Comparison of ENCODE assay signal across 25 cellular contexts in genomic region chr5:53948598-53948997, GRCh38.
"Had no signal": no experiment of that assay in that cellular context is flagged by ENCODE, and none has a peak within 500 bp of the region (broad histone marks: within the 10 kb centered on the region; RNA-seq: fewer than 3 reads in every experiment).

No MANE protein-coding gene starts in this region.

- H3K36me3 ChIP-seq: esophagus squamous epithelium, left lung, right atrium auricular region, sigmoid colon, stomach, thyroid gland, vagina had no signal

- H3K4me3 ChIP-seq: esophagus squamous epithelium, heart right ventricle, left lung, mucosa of descending colon, right atrium auricular region, sigmoid colon, stomach, thyroid gland, vagina had no signal

- H3K27ac ChIP-seq: esophagus squamous epithelium, heart right ventricle, left lung, parathyroid adenoma, right atrium auricular region, sigmoid colon, stomach, vagina had no signal

- H3K4me1 ChIP-seq: esophagus squamous epithelium, left lung, parathyroid adenoma, right atrium auricular region, stomach had no signal

- H3K9me3 ChIP-seq: esophagus squamous epithelium, heart right ventricle, left lung, mucosa of descending colon, right atrium auricular region, sigmoid colon, stomach, thyroid gland, vagina had no signal

- DNase-seq: dermis blood vessel endothelial cell; effector memory CD4-positive, alpha-beta T cell; esophagus squamous epithelium; glutamatergic neuron; heart right ventricle; hippocampal formation; left cardiac atrium; left lung; mesenchymal stem cell; mucosa of descending colon; naive B cell; sigmoid colon; stimulated activated CD4-positive, alpha-beta T cell treated with anti-CD3 and anti-CD28 coated beads, Interleukin-2, amount 100 ng/mL, for 24 hours; stimulated activated CD4-positive, alpha-beta T cell treated with anti-CD3 and anti-CD28 coated beads, Interleukin-4, amount 100 ng/mL, for 24 hours; stimulated activated naive CD4-positive, alpha-beta T cell treated with Interleukin-2 at 50 U/mL for 16 hours; stomach; thyroid gland; trophoblast cell had no signal

- ATAC-seq: heart right ventricle; left cardiac atrium; left lung; mucosa of descending colon; natural killer cell treated with Interleukin-12 subunit alpha and Interleukin-12 subunit beta and Interleukin-15 and Interleukin-18, amount 100 ng/mL, for 72 hours; stimulated activated effector memory CD8-positive, alpha-beta T cell treated with anti-CD3 and anti-CD28 coated beads, Interleukin-12 subunit alpha, Interleukin-12 subunit beta, amount 100 ng/mL, for 72 hours had no signal

- FAIRE-seq: endothelial cell of umbilical vein, islet of Langerhans had no signal

- H3K27me3 ChIP-seq: esophagus squamous epithelium, heart right ventricle, left lung, right atrium auricular region, sigmoid colon, stomach, thyroid gland, vagina had no signal

- H3K9ac ChIP-seq: parathyroid adenoma had no signal

- H2AFZ ChIP-seq: parathyroid adenoma had no signal

- H3K79me2 ChIP-seq: parathyroid adenoma had no signal
